Comparison of ENCODE assay signal across 19 cellular contexts in genomic region chr13:109111141-109111540, GRCh38.
"Had no signal": no experiment of that assay in that cellular context is flagged by ENCODE, and none has a peak within 500 bp of the region (broad histone marks: within the 10 kb centered on the region; RNA-seq: fewer than 3 reads in every experiment).

No MANE protein-coding gene starts in this region.

- DNase-seq: colonic mucosa; cortex of kidney; effector CD8-positive, alpha-beta T cell; effector memory CD8-positive, alpha-beta T cell; endodermal cell; foreskin keratinocyte; gastrocnemius medialis; glutamatergic neuron; head of caudate nucleus; heart right ventricle; hippocampal formation; left cardiac atrium; left lung; left ventricle myocardium superior; lower lobe of right lung; mesenchymal stem cell; mucosa of descending colon; naive B cell; naive thymus-derived CD8-positive, alpha-beta T cell had no signal
